Comparison of ENCODE assay signal across 27 cellular contexts in the genomic region with DNA sequence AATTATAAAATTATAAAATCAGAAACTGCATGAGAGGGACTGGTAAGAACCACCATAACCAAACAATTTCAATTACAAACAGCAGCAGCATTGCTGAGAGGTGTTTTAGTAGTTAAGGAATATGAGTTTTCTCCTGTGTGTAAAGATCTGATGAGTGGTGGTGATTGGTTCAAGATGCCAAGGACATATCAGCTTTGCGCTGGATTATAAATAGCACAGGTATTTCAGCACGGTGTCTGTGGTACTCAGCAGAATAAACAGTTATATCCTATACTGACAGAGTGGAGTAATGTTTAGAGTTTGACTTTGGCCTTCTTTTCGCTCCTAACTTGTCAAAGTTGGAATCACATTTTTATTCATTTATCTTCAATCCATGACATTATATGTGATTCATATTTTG.
"Had no signal": no experiment of that assay in that cellular context is flagged by ENCODE, and none has a peak within 500 bp of the region (broad histone marks: within the 10 kb centered on the region; RNA-seq: fewer than 3 reads in every experiment).

No MANE protein-coding gene starts in this region.

- H3K4me1 ChIP-seq: lower lobe of right lung, pancreas, psoas muscle, tibial nerve, uterus had no signal

- H3K9me3 ChIP-seq: lower lobe of right lung, pancreas, psoas muscle, uterus had no signal

- H3K4me3 ChIP-seq: lower lobe of right lung, pancreas, psoas muscle, skin epidermis, tibial nerve, uterus had no signal

- H3K36me3 ChIP-seq: lower lobe of right lung, pancreas, tibial nerve, uterus had no signal

- H3K27me3 ChIP-seq: tibial nerve had no signal

- H3K4me1 Mint-ChIP-seq: immature natural killer cell; naive thymus-derived CD8-positive, alpha-beta T cell; stimulated activated effector memory CD8-positive, alpha-beta T cell treated with anti-CD3 and anti-CD28 coated beads, Interleukin-12 subunit alpha, Interleukin-12 subunit beta, amount 100 ng/mL, for 72 hours; stimulated activated naive CD8-positive, alpha-beta T cell treated with anti-CD3 and anti-CD28 coated beads, Interleukin-15, amount 100 ng/mL, for 72 hours had no signal

- H3K9me3 Mint-ChIP-seq: stimulated activated effector memory CD8-positive, alpha-beta T cell treated with anti-CD3 and anti-CD28 coated beads, Interleukin-12 subunit alpha, Interleukin-12 subunit beta, amount 100 ng/mL, for 72 hours; type B pancreatic cell had no signal

- DNase-seq: hypothalamus; immature natural killer cell; kidney; lower lobe of right lung; mammary epithelial cell; mesenchymal stem cell; naive thymus-derived CD8-positive, alpha-beta T cell; nucleus accumbens; pancreas; posterior cingulate gyrus; psoas muscle; stimulated activated CD4-positive, alpha-beta T cell treated with anti-CD3 and anti-CD28 coated beads, Interleukin-12 subunit alpha, Interleukin-12 subunit beta, amount 100 ng/mL, for 4 hours; stimulated activated CD4-positive, alpha-beta T cell treated with anti-CD3 and anti-CD28 coated beads, Interleukin-15, amount 100 ng/mL, for 24 hours; stimulated activated CD4-positive, alpha-beta T cell treated with anti-CD3 and anti-CD28 coated beads, Interleukin-2, amount 100 ng/mL, for 24 hours; stimulated activated CD4-positive, alpha-beta T cell treated with anti-CD3 and anti-CD28 coated beads, Interleukin-4, amount 100 ng/mL, for 24 hours; stimulated activated naive CD4-positive, alpha-beta T cell treated with Interleukin-2 at 50 U/mL for 16 hours; stimulated activated naive CD8-positive, alpha-beta T cell treated with anti-CD3 and anti-CD28 coated beads, Interleukin-15, amount 100 ng/mL, for 72 hours; substantia nigra; uterus had no signal

- H3K4me3 Mint-ChIP-seq: immature natural killer cell; naive thymus-derived CD8-positive, alpha-beta T cell; nephron; neural crest cell; stimulated activated effector memory CD8-positive, alpha-beta T cell treated with anti-CD3 and anti-CD28 coated beads, Interleukin-12 subunit alpha, Interleukin-12 subunit beta, amount 100 ng/mL, for 72 hours; stimulated activated naive CD8-positive, alpha-beta T cell treated with anti-CD3 and anti-CD28 coated beads, Interleukin-15, amount 100 ng/mL, for 72 hours; type B pancreatic cell had no signal

- FAIRE-seq: islet of Langerhans, kidney, pancreas had no signal

- H3K27ac ChIP-seq: lower lobe of right lung, pancreas, psoas muscle, skin epidermis, tibial nerve, uterus had no signal

- H3K27ac Mint-ChIP-seq: immature natural killer cell; naive thymus-derived CD8-positive, alpha-beta T cell; nephron; stimulated activated effector memory CD8-positive, alpha-beta T cell treated with anti-CD3 and anti-CD28 coated beads, Interleukin-12 subunit alpha, Interleukin-12 subunit beta, amount 100 ng/mL, for 72 hours; stimulated activated naive CD8-positive, alpha-beta T cell treated with anti-CD3 and anti-CD28 coated beads, Interleukin-15, amount 100 ng/mL, for 72 hours; type B pancreatic cell had no signal

- H3K36me3 Mint-ChIP-seq: stimulated activated effector memory CD8-positive, alpha-beta T cell treated with anti-CD3 and anti-CD28 coated beads, Interleukin-12 subunit alpha, Interleukin-12 subunit beta, amount 100 ng/mL, for 72 hours; type B pancreatic cell had no signal

- ATAC-seq: lower lobe of right lung; naive thymus-derived CD8-positive, alpha-beta T cell; pancreas; sciatic nerve; stimulated activated effector memory CD8-positive, alpha-beta T cell treated with anti-CD3 and anti-CD28 coated beads, Interleukin-12 subunit alpha, Interleukin-12 subunit beta, amount 100 ng/mL, for 72 hours; stimulated activated naive CD8-positive, alpha-beta T cell treated with anti-CD3 and anti-CD28 coated beads, Interleukin-15, amount 100 ng/mL, for 72 hours had no signal
